1 cellular context compared by ENCODE assay signal in genomic region chr3:196499061-196499460, GRCh38.
TF ChIP-seq lines count a peak whose summit lies in the region.

No MANE protein-coding gene starts in this region.

TF ChIP-seq in H1, 55 proteins besides CTCF, POLR2A, EP300 and RAD21:
- TF ChIP-seq YY1 (IDR thresholded peaks at IDR 0.05; ENCODE audit: low read depth, low read length) (no peak), GTF2F1 (IDR thresholded peaks at IDR 0.05; ENCODE audit: borderline replicate concordance, low read depth, low read length) (no peak), BRCA1 (IDR thresholded peaks at IDR 0.05; ENCODE audit: low read depth, low read length) (no peak), BACH1 (IDR thresholded peaks at IDR 0.05; ENCODE audit: low read length) (no peak), TBP (IDR thresholded peaks at IDR 0.05; ENCODE audit: low read depth, low read length) (no peak)
